ENCODE assay signal across 22 cellular contexts in the genomic region with DNA sequence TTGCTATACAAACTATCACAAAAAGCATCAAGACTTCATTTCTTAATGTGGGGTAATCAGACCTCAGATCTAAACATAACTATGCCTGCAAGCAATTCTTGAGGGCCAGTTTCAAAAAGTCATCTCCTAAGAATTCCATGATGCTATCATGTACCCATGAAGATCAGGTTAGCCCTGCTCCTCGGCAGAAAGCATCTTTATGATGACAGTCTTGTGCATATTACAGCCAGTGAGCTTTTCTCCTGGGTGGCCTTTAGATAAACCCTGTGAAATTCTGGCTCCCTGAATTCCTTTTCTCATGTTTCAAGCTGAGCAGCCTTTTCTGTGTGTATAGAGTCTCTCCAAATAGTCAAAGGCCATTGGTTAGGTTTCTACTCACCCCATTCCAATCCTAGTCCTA.
DNase-seq lines count a peak whose midpoint lies in the region; ATAC-seq, FAIRE-seq and TF ChIP-seq lines count a peak whose summit lies in the region.
"Had no signal": no experiment of that assay in that cellular context is flagged by ENCODE, and none has a peak within 500 bp of the region (broad histone marks: within the 10 kb centered on the region; RNA-seq: fewer than 3 reads in every experiment).

No MANE protein-coding gene starts in this region.

- H3K4me2 ChIP-seq in astrocyte (ENCODE audit: low read length): peak overlapping the region; percentile 2
- H3K4me2 ChIP-seq: BLaER1 treated with 17β-estradiol and CSF1 and Interleukin-3, amounts not matched to agents 10 nM and 100 nM had no signal

- no peak overlapping the region for H3K4me3 ChIP-seq in astrocyte (ENCODE audit: insufficient read depth, low read depth, low read length)
- H3K4me3 ChIP-seq in uterus: no peak overlapping the region
- H3K4me3 ChIP-seq: BLaER1 treated with 17β-estradiol and CSF1 and Interleukin-3, amounts not matched to agents 10 nM and 100 nM; HAP-1; MG63; mucosa of descending colon had no signal

- H3K36me3 Mint-ChIP-seq in astrocyte (ENCODE audit: low read depth, unreplicated experiment) (no peaks in the 10 kb centered on the region), mesothelial cell of epicardium (no peaks in the 10 kb centered on the region)
- H3K36me3 Mint-ChIP-seq: activated naive CD8-positive, alpha-beta T cell had no signal

- H3K9me3 ChIP-seq in astrocyte (ENCODE audit: insufficient read depth, low read depth, low read length): no peaks in the 10 kb centered on the region
- no peaks in the 10 kb centered on the region for H3K9me3 ChIP-seq in uterus
- H3K9me3 ChIP-seq: BLaER1 treated with 17β-estradiol and CSF1 and Interleukin-3, amounts not matched to agents 10 nM and 100 nM; HAP-1; MG63; mucosa of descending colon had no signal

- H3K9me3 Mint-ChIP-seq in astrocyte (ENCODE audit: unreplicated experiment): no peaks in the 10 kb centered on the region
- H3K9me3 Mint-ChIP-seq in mesothelial cell of epicardium: no peaks in the 10 kb centered on the region
- H3K9me3 Mint-ChIP-seq: activated T-helper 1 cell treated with anti-CD3 and anti-CD28 coated beads, Interleukin-12 subunit alpha, Interleukin-12 subunit beta, Interleukin-2, Interleukin-4 antibody, amounts not matched to agents 30 ng/mL and 10 ng/mL and 1 ng/mL, durations not matched to agents 14 hours and 24 hours and 36 hours had no signal

- H3K4me1 Mint-ChIP-seq in astrocyte (ENCODE audit: low read depth, unreplicated experiment) (peaks cover 18% of the 10 kb centered on the region), mesothelial cell of epicardium (peaks cover 2% of the 10 kb centered on the region)

- no peak for TF ChIP-seq CTCF in astrocyte (IDR thresholded peaks at IDR 0.05; ENCODE audit: insufficient read depth, low read depth, low read length)
- TF ChIP-seq CTCF in uterus (IDR thresholded peaks at IDR 0.05): no peak
- TF ChIP-seq CTCF in mesothelial cell of epicardium (IDR thresholded peaks at IDR 0.05; ENCODE audit: unreplicated experiment): no peak

- no peaks in the 10 kb centered on the region for H3K79me2 ChIP-seq in astrocyte (ENCODE audit: insufficient read depth, low read length)

- H3K27me3 ChIP-seq in astrocyte (ENCODE audit: insufficient read depth, low read length): no peaks in the 10 kb centered on the region
- H3K27me3 ChIP-seq in uterus: no peaks in the 10 kb centered on the region
- H3K27me3 ChIP-seq: BLaER1 treated with 17β-estradiol and CSF1 and Interleukin-3, amounts not matched to agents 10 nM and 100 nM; MG63 had no signal

- H3K4me1 ChIP-seq in astrocyte (ENCODE audit: insufficient read depth, low read length): peaks cover 7% of the 10 kb centered on the region
- H3K4me1 ChIP-seq in uterus: peaks cover 0 to 7% of the 10 kb centered on the region in 2 donors
- H3K4me1 ChIP-seq: BLaER1 treated with 17β-estradiol and CSF1 and Interleukin-3, amounts not matched to agents 10 nM and 100 nM; HAP-1 had no signal

- H2AFZ ChIP-seq in astrocyte (ENCODE audit: low read depth, low read length): no peak overlapping the region

- H3K9ac ChIP-seq in astrocyte (ENCODE audit: low read length): no peak overlapping the region
- H3K9ac ChIP-seq: BLaER1 treated with 17β-estradiol and CSF1 and Interleukin-3, amounts not matched to agents 10 nM and 100 nM had no signal

- H3K27ac ChIP-seq in astrocyte (ENCODE audit: low read depth, low read length) (no peak overlapping the region), uterus (peak overlapping the region; percentile 74 to 78)
- H3K27ac ChIP-seq: BLaER1 treated with 17β-estradiol and CSF1 and Interleukin-3, amounts not matched to agents 10 nM and 100 nM; HL-60 had no signal

- TF ChIP-seq POLR2A in uterus (IDR thresholded peaks at IDR 0.05): no peak

- H3K27me3 Mint-ChIP-seq in astrocyte (ENCODE audit: low read depth, unreplicated experiment): peaks cover 3% of the 10 kb centered on the region
- H3K27me3 Mint-ChIP-seq in mesothelial cell of epicardium (ENCODE audit: low read depth): peaks cover 10% of the 10 kb centered on the region
- H3K27me3 Mint-ChIP-seq: activated naive CD8-positive, alpha-beta T cell had no signal

- DNase-seq in H4 (ENCODE audit: low spot score): peak; percentile 93
- DNase-seq in astrocyte (ENCODE audit: low read depth): peak; percentile 83
- peak; percentile 6 for DNase-seq in kidney tubule cell (ENCODE audit: low spot score)
- no peak for DNase-seq in uterus
- no peak for DNase-seq in mesothelial cell of epicardium (ENCODE audit: low spot score in 2 of 2, unreplicated experiment in 2 of 2)
- DNase-seq in NCI-H774 (lab: John Stamatoyannopoulos, UW): no peak
- DNase-seq: activated CD4-positive, alpha-beta T cell treated with anti-CD3 and anti-CD28 coated beads for 1 hour; activated CD8-positive, alpha-beta memory T cell treated with anti-CD3 and anti-CD28 coated beads for 24 hours; GF-D8; MG63; mucosa of descending colon; stimulated activated CD4-positive, alpha-beta T cell treated with anti-CD3 and anti-CD28 coated beads, Interleukin-12 subunit alpha, Interleukin-12 subunit beta, amount 100 ng/mL, for 4 hours had no signal

- no peak for ATAC-seq in HG03135 (IDR thresholded peaks at IDR 0.05; ENCODE audit: unreplicated experiment)
- ATAC-seq: mucosa of descending colon had no signal

- H3K36me3 ChIP-seq in astrocyte (ENCODE audit: insufficient read depth, low read length) (no peaks in the 10 kb centered on the region), uterus (no peaks in the 10 kb centered on the region)
- H3K36me3 ChIP-seq: BLaER1 treated with 17β-estradiol and CSF1 and Interleukin-3, amounts not matched to agents 10 nM and 100 nM; HAP-1; MG63 had no signal

- no peaks in the 10 kb centered on the region for H4K20me1 ChIP-seq in astrocyte (ENCODE audit: insufficient read depth, low read length)
- H4K20me1 ChIP-seq: BLaER1 treated with 17β-estradiol and CSF1 and Interleukin-3, amounts not matched to agents 10 nM and 100 nM had no signal

- no peak overlapping the region for H3K27ac Mint-ChIP-seq in astrocyte (ENCODE audit: unreplicated experiment)
- no peak overlapping the region for H3K27ac Mint-ChIP-seq in mesothelial cell of epicardium
- H3K27ac Mint-ChIP-seq: activated naive CD8-positive, alpha-beta T cell; activated T-helper 1 cell treated with anti-CD3 and anti-CD28 coated beads, Interleukin-12 subunit alpha, Interleukin-12 subunit beta, Interleukin-2, Interleukin-4 antibody, amounts not matched to agents 30 ng/mL and 10 ng/mL and 1 ng/mL, durations not matched to agents 14 hours and 24 hours and 36 hours had no signal

- H3K4me3 Mint-ChIP-seq in astrocyte (ENCODE audit: unreplicated experiment) (no peak overlapping the region), mesothelial cell of epicardium (no peak overlapping the region)
- H3K4me3 Mint-ChIP-seq: activated naive CD8-positive, alpha-beta T cell; activated T-helper 1 cell treated with anti-CD3 and anti-CD28 coated beads, Interleukin-12 subunit alpha, Interleukin-12 subunit beta, Interleukin-2, Interleukin-4 antibody, amounts not matched to agents 30 ng/mL and 10 ng/mL and 1 ng/mL, durations not matched to agents 14 hours and 24 hours and 36 hours had no signal

- intact Hi-C loops in uterus (cut with DNase I; ENCODE audit: low total_unique reads): no loop called here

- no peak for FAIRE-seq in astrocyte (lab: Jason Lieb, UNC)
- FAIRE-seq: D721Med, endothelial cell of umbilical vein, frontal cortex, GM12891 had no signal

Comparison
In these comparisons a context has a peak if more than half of its experiments do, and no peak if none do; other contexts are left out.
1. DNase-seq: peak in H4 (single experiment), astrocyte (single experiment) and kidney tubule cell (single experiment); none in uterus (0 of 2), mesothelial cell of epicardium (0 of 2) and NCI-H774 (single experiment).